37 cellular contexts compared by ENCODE assay signal in the genomic region with DNA sequence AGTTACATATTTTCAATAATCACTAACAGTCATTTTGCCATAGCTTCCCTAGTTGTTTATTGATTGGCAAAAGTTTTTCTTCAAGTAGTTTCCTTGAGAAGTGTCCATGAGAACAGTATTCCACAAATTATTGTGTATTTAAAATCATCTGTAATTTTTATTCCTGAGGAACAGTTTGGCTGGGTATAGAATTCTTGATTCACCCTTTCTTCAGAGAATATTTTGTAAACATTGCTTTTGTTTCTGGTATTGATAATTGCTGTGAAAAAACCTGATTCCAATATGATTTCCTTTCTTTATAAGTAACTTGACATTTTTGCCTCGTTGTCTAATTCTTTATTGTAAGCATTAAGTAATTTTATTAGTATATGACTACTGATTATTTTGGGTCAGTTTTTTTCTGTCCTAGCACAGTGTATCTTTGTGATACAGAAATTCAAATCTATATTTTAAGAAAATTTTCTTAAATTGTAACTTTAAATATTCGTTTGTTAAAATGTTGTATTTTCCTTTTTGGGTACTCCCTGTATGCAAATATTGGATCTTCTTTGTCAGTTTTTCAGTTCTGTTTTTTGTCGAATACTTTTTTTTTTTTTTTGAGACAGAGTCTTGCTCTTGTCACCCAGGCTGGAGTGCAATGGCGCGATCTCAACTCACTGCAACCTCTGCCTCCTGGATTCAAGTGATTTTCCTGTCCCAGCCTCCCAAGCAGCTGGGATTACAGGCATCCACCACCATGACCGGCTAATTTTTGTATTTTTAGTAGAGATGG.
"Had no signal": no experiment of that assay in that cellular context is flagged by ENCODE, and none has a peak within 500 bp of the region (broad histone marks: within the 10 kb centered on the region; RNA-seq: fewer than 3 reads in every experiment).

No MANE protein-coding gene starts in this region.

- FAIRE-seq: astrocyte, TTC549 had no signal

- H3K4me1 ChIP-seq: adrenal gland, body of pancreas, breast epithelium had no signal

- DNase-seq: activated CD4-positive, alpha-beta T cell treated with anti-CD3 and anti-CD28 coated beads for 1 hour; activated CD4-positive, alpha-beta T cell treated with anti-CD3 and anti-CD28 coated beads for 36 hours; activated CD4-positive, alpha-beta T cell treated with anti-CD3 and anti-CD28 coated beads for 48 hours; activated CD4-positive, alpha-beta T cell treated with anti-CD3 and anti-CD28 coated beads, Interleukin-2, amount 10 ng/mL, durations not matched to agents 7 days and 5 days; activated CD4-positive, alpha-beta T cell treated with anti-CD3 and anti-CD28 coated beads, Interleukin-2, amount 50 U/mL, for 48 hours; activated CD4-positive, CD25-positive, alpha-beta regulatory T cell; activated CD8-positive, alpha-beta memory T cell treated with anti-CD3 and anti-CD28 coated beads, Interleukin-2, amount 50 U/mL, for 4 hours; activated CD8-positive, alpha-beta T cell treated with anti-CD3 and anti-CD28 coated beads for 36 hours; activated effector memory CD4-positive, alpha-beta T cell treated with anti-CD3 and anti-CD28 coated beads, Interleukin-2, amount 50 U/mL, for 16 hours; activated gamma-delta T cell treated with Interleukin-2 at 50 U/mL for 16 hours; activated naive CD4-positive, alpha-beta T cell; activated naive CD4-positive, alpha-beta T cell treated with anti-CD3 and anti-CD28 coated beads for 36 hours; activated naive CD4-positive, alpha-beta T cell treated with anti-CD3 and anti-CD28 coated beads, Interleukin-2, amount 50 U/mL, for 16 hours; activated naive CD8-positive, alpha-beta T cell treated with anti-CD3 and anti-CD28 coated beads for 36 hours; activated T-cell treated with anti-CD3 and anti-CD28 coated beads for 4 hours; activated T-cell treated with anti-CD3 and anti-CD28 coated beads, Interleukin-2, amount 50 U/mL, for 1 hour; activated T-cell treated with anti-CD3 and anti-CD28 coated beads, Interleukin-2, amount 50 U/mL, for 4 hours; activated T-cell treated with anti-CD3 and anti-CD28 coated beads, Interleukin-2, amount 50 U/mL, for 72 hours; adrenal gland; amniotic stem cell; aorta; body of pancreas; brain microvascular endothelial cell; central memory CD4-positive, alpha-beta T cell; T-helper 1 cell; T-helper 2 cell; T-helper 9 cell had no signal

- ATAC-seq: activated CD4-positive, alpha-beta T cell treated with anti-CD3 and anti-CD28 coated beads for 36 hours; activated CD4-positive, CD25-positive, alpha-beta regulatory T cell treated with anti-CD3 and anti-CD28 coated beads, Interleukin-2, amount 50 U/mL, for 24 hours; activated CD8-positive, alpha-beta T cell treated with anti-CD3 and anti-CD28 coated beads for 36 hours; activated naive CD4-positive, alpha-beta T cell treated with anti-CD3 and anti-CD28 coated beads, Interleukin-2, amount 50 U/mL, for 72 hours; activated T-cell treated with anti-CD3 and anti-CD28 coated beads, Interleukin-2, amount 50 U/mL, for 4 hours; activated T-cell treated with anti-CD3 and anti-CD28 coated beads, Interleukin-2, amount 50 U/mL, for 72 hours; activated T-helper 17 cell treated with anti-CD3 and anti-CD28 coated beads, Interleukin-2, amount 50 U/mL, for 72 hours; body of pancreas had no signal

- H3K27ac ChIP-seq: adrenal gland, body of pancreas, brain microvascular endothelial cell, breast epithelium, VCaP had no signal

- H3K27me3 ChIP-seq: adrenal gland, body of pancreas, brain microvascular endothelial cell, breast epithelium had no signal

- H3K27me3 Mint-ChIP-seq: activated CD4-positive, alpha-beta T cell treated with anti-CD3 and anti-CD28 coated beads for 36 hours; activated CD4-positive, alpha-beta T cell treated with anti-CD3 and anti-CD28 coated beads, Interleukin-2, amount 10 ng/mL, durations not matched to agents 7 days and 5 days; activated CD8-positive, alpha-beta T cell treated with anti-CD3 and anti-CD28 coated beads for 36 hours; activated naive CD8-positive, alpha-beta T cell treated with anti-CD3 and anti-CD28 coated beads for 36 hours; activated T-helper 17 cell treated with anti-CD3 and anti-CD28 coated beads, Interleukin-2, amount 50 U/mL, for 72 hours had no signal

- H3K27ac Mint-ChIP-seq: activated CD4-positive, alpha-beta T cell treated with anti-CD3 and anti-CD28 coated beads for 36 hours; activated CD4-positive, alpha-beta T cell treated with anti-CD3 and anti-CD28 coated beads, Interleukin-2, amount 10 ng/mL, durations not matched to agents 7 days and 5 days; activated CD8-positive, alpha-beta T cell treated with anti-CD3 and anti-CD28 coated beads for 36 hours; activated naive CD4-positive, alpha-beta T cell treated with anti-CD3 and anti-CD28 coated beads for 36 hours; activated naive CD4-positive, alpha-beta T cell treated with anti-CD3 and anti-CD28 coated beads, Interleukin-2, amount 50 U/mL, for 72 hours; activated naive CD8-positive, alpha-beta T cell treated with anti-CD3 and anti-CD28 coated beads for 36 hours; activated T-cell treated with anti-CD3 and anti-CD28 coated beads, Interleukin-2, amount 50 U/mL, for 72 hours; activated T-helper 1 cell treated with anti-CD3 and anti-CD28 coated beads, Interleukin-12 subunit alpha, Interleukin-12 subunit beta, Interleukin-2, Interleukin-4 antibody, amounts not matched to agents 30 ng/mL and 10 ng/mL and 1 ng/mL, durations not matched to agents 14 hours and 24 hours and 36 hours; activated T-helper 17 cell treated with anti-CD3 and anti-CD28 coated beads, Interleukin-2, amount 50 U/mL, for 72 hours; T-helper 1 cell treated with Interleukin-12 subunit alpha and Interleukin-12 subunit beta and Interleukin-4 antibody, amounts not matched to agents 30 μg/mL and 1 μg/mL, for 36 hours; T-helper 2 cell treated with Interferon-gamma antibody and Interleukin-4, amounts not matched to agents 5 μg/mL and 100 μg/mL, for 36 hours had no signal

- H3K4me1 Mint-ChIP-seq: activated CD4-positive, alpha-beta T cell treated with anti-CD3 and anti-CD28 coated beads for 36 hours; activated CD4-positive, alpha-beta T cell treated with anti-CD3 and anti-CD28 coated beads, Interleukin-2, amount 10 ng/mL, durations not matched to agents 7 days and 5 days; activated T-helper 17 cell treated with anti-CD3 and anti-CD28 coated beads, Interleukin-2, amount 50 U/mL, for 72 hours had no signal

- H3K4me3 Mint-ChIP-seq: activated CD4-positive, alpha-beta T cell treated with anti-CD3 and anti-CD28 coated beads for 36 hours; activated CD4-positive, alpha-beta T cell treated with anti-CD3 and anti-CD28 coated beads, Interleukin-2, amount 10 ng/mL, durations not matched to agents 7 days and 5 days; activated CD8-positive, alpha-beta T cell treated with anti-CD3 and anti-CD28 coated beads for 36 hours; activated naive CD4-positive, alpha-beta T cell treated with anti-CD3 and anti-CD28 coated beads for 36 hours; activated naive CD8-positive, alpha-beta T cell treated with anti-CD3 and anti-CD28 coated beads for 36 hours; activated T-cell treated with anti-CD3 and anti-CD28 coated beads, Interleukin-2, amount 50 U/mL, for 4 hours; activated T-cell treated with anti-CD3 and anti-CD28 coated beads, Interleukin-2, amount 50 U/mL, for 72 hours; activated T-helper 1 cell treated with anti-CD3 and anti-CD28 coated beads, Interleukin-12 subunit alpha, Interleukin-12 subunit beta, Interleukin-2, Interleukin-4 antibody, amounts not matched to agents 30 ng/mL and 10 ng/mL and 1 ng/mL, durations not matched to agents 14 hours and 24 hours and 36 hours; activated T-helper 17 cell treated with anti-CD3 and anti-CD28 coated beads, Interleukin-2, amount 50 U/mL, for 72 hours; T-helper 1 cell treated with Interleukin-12 subunit alpha and Interleukin-12 subunit beta and Interleukin-4 antibody, amounts not matched to agents 30 μg/mL and 1 μg/mL, for 36 hours; T-helper 2 cell treated with Interferon-gamma antibody and Interleukin-4, amounts not matched to agents 5 μg/mL and 100 μg/mL, for 36 hours had no signal

- H3K4me3 ChIP-seq: adrenal gland, body of pancreas, breast epithelium had no signal

- H3K9me3 ChIP-seq: body of pancreas, breast epithelium had no signal

- H3K36me3 ChIP-seq: adrenal gland, brain microvascular endothelial cell, breast epithelium had no signal
